23 cellular contexts compared by ENCODE assay signal in genomic region chr9:38126730-38127129, GRCh38.
A peak's percentile ranks its signal among the peaks of the same experiment; 100 is the strongest.
DNase-seq lines count a peak whose midpoint lies in the region; ATAC-seq and TF ChIP-seq lines count a peak whose summit lies in the region.
"Had no signal": no experiment of that assay in that cellular context is flagged by ENCODE, and none has a peak within 500 bp of the region (broad histone marks: within the 10 kb centered on the region; RNA-seq: fewer than 3 reads in every experiment).

No MANE protein-coding gene starts in this region.

- CTCF ChIA-PET in HEK293T (lab: Yijun Ruan, JAX): no interaction called here

- ATAC-seq in GM21390 (IDR thresholded peaks at IDR 0.05; ENCODE audit: unreplicated experiment) (no peak), GM21786 (IDR thresholded peaks at IDR 0.05; ENCODE audit: unreplicated experiment) (no peak)
- ATAC-seq: activated naive CD8-positive, alpha-beta T cell treated with anti-CD3 and anti-CD28 coated beads, Interleukin-2, amount 50 U/mL, for 24 hours; body of pancreas; left lobe of liver; naive thymus-derived CD8-positive, alpha-beta T cell had no signal

- POLR2A ChIA-PET in HEK293T (lab: Yijun Ruan, JAX): no interaction called here

- DNase-seq in COR-L47 (lab: John Stamatoyannopoulos, UW): peak; percentile 70
- peak; percentile 71 for DNase-seq in MV-4-11 (lab: John Stamatoyannopoulos, UW)
- DNase-seq in NCI-H345 (lab: John Stamatoyannopoulos, UW): peak; percentile 75
- DNase-seq in SHP77 treated with DMSO at 0.1 percent for 48 hours (lab: John Stamatoyannopoulos, UW): peak; percentile 28
- DNase-seq in superior temporal gyrus (ENCODE audit: extremely low spot score): no peak
- no peak for DNase-seq in HEK293T (ENCODE audit: extremely low spot score)
- DNase-seq: activated CD4-positive, alpha-beta T cell treated with anti-CD3 and anti-CD28 coated beads, Interleukin-2, amount 50 U/mL, for 48 hours; activated gamma-delta T cell; activated naive CD8-positive, alpha-beta T cell treated with anti-CD3 and anti-CD28 coated beads, Interleukin-2, amount 50 U/mL, for 24 hours; body of pancreas; effector memory CD4-positive, alpha-beta T cell; foreskin melanocyte; immature natural killer cell; naive thymus-derived CD8-positive, alpha-beta T cell; NCI-H1930; NK-92 treated with Interleukin-12 subunit alpha and Interleukin-12 subunit beta, amount 100 ng/mL, for 24 hours; Peyer's patch; stimulated activated CD4-positive, alpha-beta T cell treated with anti-CD3 and anti-CD28 coated beads, Interleukin-12 subunit alpha, Interleukin-12 subunit beta, amount 100 ng/mL, for 4 hours; stimulated activated CD4-positive, alpha-beta T cell treated with anti-CD3 and anti-CD28 coated beads, Interleukin-4, amount 100 ng/mL, for 4 hours; transverse colon had no signal

TF ChIP-seq in HEK293T, 16 proteins besides CTCF, POLR2A, EP300 and RAD21:
- no peak for TF ChIP-seq CTBP1 (IDR thresholded peaks at IDR 0.05; ENCODE audit: borderline replicate concordance)
- no peak for TF ChIP-seq FOXA1 (IDR thresholded peaks at IDR 0.05)
- TF ChIP-seq LEF1 (IDR thresholded peaks at IDR 0.05; ENCODE audit: borderline replicate concordance): no peak
- no peak for TF ChIP-seq ELF4 (IDR thresholded peaks at IDR 0.05)
- TF ChIP-seq ARNT (IDR thresholded peaks at IDR 0.05): no peak
- TF ChIP-seq FOXM1 (IDR thresholded peaks at IDR 0.05; ENCODE audit: borderline replicate concordance): no peak

Comparison
In these comparisons a context has a peak if more than half of its experiments do, and no peak if none do; other contexts are left out.
1. DNase-seq: peak in COR-L47 (single experiment), MV-4-11 (single experiment), NCI-H345 (single experiment) and SHP77 treated with DMSO at 0.1 percent for 48 hours (single experiment); none in superior temporal gyrus (single experiment) and HEK293T (single experiment).